Comparison of ENCODE assay signal across 22 cellular contexts in genomic region chr14:58549358-58549757, GRCh38.
"Had no signal": no experiment of that assay in that cellular context is flagged by ENCODE, and none has a peak within 500 bp of the region (broad histone marks: within the 10 kb centered on the region; RNA-seq: fewer than 3 reads in every experiment).

No MANE protein-coding gene starts in this region.

- H3K4me3 ChIP-seq: dorsolateral prefrontal cortex, left ventricle myocardium inferior, smooth muscle cell had no signal

- H3K36me3 Mint-ChIP-seq: WTC11 had no signal

- ATAC-seq: activated CD8-positive, alpha-beta T cell treated with anti-CD3 and anti-CD28 coated beads for 36 hours; activated T-cell treated with anti-CD3 and anti-CD28 coated beads, Interleukin-2, amount 50 U/mL, for 72 hours; naive thymus-derived CD8-positive, alpha-beta T cell; right cardiac atrium; stimulated activated naive CD8-positive, alpha-beta T cell treated with anti-CD3 and anti-CD28 coated beads, Interleukin-15, Interleukin-2, amounts not matched to agents 100 U/mL and 50 U/mL, for 24 hours; T-helper 17 cell; WTC11 had no signal

- H3K27me3 ChIP-seq: dorsolateral prefrontal cortex had no signal

- H3K9me3 ChIP-seq: left ventricle myocardium inferior had no signal

- H3K9me3 Mint-ChIP-seq: activated CD8-positive, alpha-beta T cell treated with anti-CD3 and anti-CD28 coated beads for 36 hours; activated T-cell treated with anti-CD3 and anti-CD28 coated beads, Interleukin-2, amount 50 U/mL, for 72 hours; brain; endodermal cell; memory B cell; naive thymus-derived CD8-positive, alpha-beta T cell; WTC11 had no signal

- H3K4me3 Mint-ChIP-seq: activated CD8-positive, alpha-beta T cell treated with anti-CD3 and anti-CD28 coated beads for 36 hours; activated naive CD8-positive, alpha-beta T cell; activated T-cell treated with anti-CD3 and anti-CD28 coated beads, Interleukin-2, amount 50 U/mL, for 72 hours; brain; endodermal cell; memory B cell; naive thymus-derived CD8-positive, alpha-beta T cell; T-helper 17 cell; type B pancreatic cell; WTC11 had no signal

- H3K27ac ChIP-seq: dorsolateral prefrontal cortex, left ventricle myocardium inferior had no signal

- FAIRE-seq: islet of Langerhans, TTC549 had no signal

- DNase-seq: activated CD4-positive, alpha-beta T cell treated with anti-CD3 and anti-CD28 coated beads for 4 hours; activated CD8-positive, alpha-beta T cell treated with anti-CD3 and anti-CD28 coated beads for 36 hours; activated gamma-delta T cell treated with Interleukin-2 at 50 U/mL for 16 hours; activated T-cell treated with anti-CD3 and anti-CD28 coated beads, Interleukin-2, amount 50 U/mL, for 72 hours; amniotic stem cell; dorsolateral prefrontal cortex; endodermal cell; erythroblast; left ventricle myocardium inferior; naive thymus-derived CD8-positive, alpha-beta T cell; right cardiac atrium; stimulated activated naive CD8-positive, alpha-beta T cell treated with anti-CD3 and anti-CD28 coated beads, Interleukin-15, Interleukin-2, amounts not matched to agents 100 U/mL and 50 U/mL, for 24 hours; T-helper 17 cell had no signal

- H3K4me1 ChIP-seq: left ventricle myocardium inferior had no signal

- H3K27me3 Mint-ChIP-seq: activated CD8-positive, alpha-beta T cell treated with anti-CD3 and anti-CD28 coated beads for 36 hours; activated naive CD8-positive, alpha-beta T cell; memory B cell; naive thymus-derived CD8-positive, alpha-beta T cell; progenitor cell of endocrine pancreas; T-helper 17 cell; type B pancreatic cell had no signal

- H3K4me1 Mint-ChIP-seq: endodermal cell; memory B cell; naive thymus-derived CD8-positive, alpha-beta T cell had no signal

- H3K27ac Mint-ChIP-seq: activated CD8-positive, alpha-beta T cell treated with anti-CD3 and anti-CD28 coated beads for 36 hours; activated naive CD8-positive, alpha-beta T cell; activated T-cell treated with anti-CD3 and anti-CD28 coated beads, Interleukin-2, amount 50 U/mL, for 72 hours; endodermal cell; memory B cell; progenitor cell of endocrine pancreas; type B pancreatic cell had no signal
